In genomic region chr5:7878381-7878873, GRCh38 we compare ENCODE assay signal across 9 cellular contexts. TPM values are rescaled to one million over a fixed set of nuclear protein-coding genes. Genes with fewer than 3 reads are reported as not detected.
DNase-seq lines count a peak whose midpoint lies in the region; ATAC-seq and TF ChIP-seq lines count a peak whose summit lies in the region.
"Had no signal": no experiment of that assay in that cellular context is flagged by ENCODE, and none has a peak within 500 bp of the region (broad histone marks: within the 10 kb centered on the region; RNA-seq: fewer than 3 reads in every experiment).

No MANE protein-coding gene starts in this region.

- DNase-seq in GM04503 (ENCODE audit: low read depth) (peak; percentile 19), HL-60 (ENCODE audit: low read depth in 1 of 2, low spot score in 1 of 2) (peak; percentile 58), mesendoderm (no peak), NCI-H1417 treated with DMSO at 0.1 percent for 48 hours (lab: John Stamatoyannopoulos, UW) (no peak), GM19240 (ENCODE audit: insufficient read length, low spot score) (no peak)
- no peak for DNase-seq in effector memory CD8-positive, alpha-beta T cell

- H3K56ac ChIP-seq in mesendoderm (ENCODE audit: low read length), result no peak overlapping the region

- no peaks in the 10 kb centered on the region for H3K27me3 ChIP-seq in HL-60 (ENCODE audit: insufficient read depth, poor library complexity, severe bottlenecking)
- H3K27me3 ChIP-seq in mesendoderm (ENCODE audit: insufficient read depth, low read length, poor library complexity), result no peaks in the 10 kb centered on the region
- H3K27me3 ChIP-seq in gastroesophageal sphincter, result no peaks in the 10 kb centered on the region

- H3K4me3 Mint-ChIP-seq in effector memory CD8-positive, alpha-beta T cell, result no peak overlapping the region

- no peak overlapping the region for H3K23ac ChIP-seq in mesendoderm (ENCODE audit: low read length)

- no peak for TF ChIP-seq POLR2A in gastroesophageal sphincter (IDR thresholded peaks at IDR 0.05)

- no peak overlapping the region for H2BK15ac ChIP-seq in mesendoderm (replicated peaks; ENCODE audit: low read depth)

- no peak overlapping the region for H3K4me3 ChIP-seq in HL-60 (replicated peaks; ENCODE audit: insufficient read depth, low read length)
- H3K4me3 ChIP-seq in mesendoderm (ENCODE audit: low read length), result no peak overlapping the region
- no peak overlapping the region for H3K4me3 ChIP-seq in gastroesophageal sphincter

- no peak overlapping the region for H3K9ac ChIP-seq in mesendoderm (ENCODE audit: low read length)

- H3K79me2 ChIP-seq in mesendoderm (ENCODE audit: control insufficient read depth, insufficient read depth, low read length), result peaks cover 6% of the 10 kb centered on the region

- peaks cover 73% of the 10 kb centered on the region for H3K36me3 Mint-ChIP-seq in effector memory CD8-positive, alpha-beta T cell (ENCODE audit: insufficient read depth)

- H4K8ac ChIP-seq in mesendoderm (ENCODE audit: low read depth, low read length), result no peak overlapping the region

- H3K27ac ChIP-seq in HL-60 (replicated peaks) (0 out of 2 replicates have a peak overlapping the region, but pooled peaks have one; percentile 5), mesendoderm (ENCODE audit: low read depth, low read length) (no peak overlapping the region), gastroesophageal sphincter (no peak overlapping the region)

- peaks cover 14% of the 10 kb centered on the region for H3K79me1 ChIP-seq in mesendoderm (ENCODE audit: low read length)

- H3K27ac Mint-ChIP-seq in effector memory CD8-positive, alpha-beta T cell, result peak overlapping the region; percentile 38 to 49

- H3K4ac ChIP-seq in mesendoderm (ENCODE audit: low read depth, low read length), result no peak overlapping the region

- no peak overlapping the region for H4K5ac ChIP-seq in mesendoderm (ENCODE audit: low read length)

- H3K36me3 ChIP-seq in mesendoderm (ENCODE audit: control insufficient read depth, insufficient read depth, low read length), result peaks cover 8% of the 10 kb centered on the region
- peaks cover 11 to 90% of the 10 kb centered on the region in 2 donors for H3K36me3 ChIP-seq in gastroesophageal sphincter

- no peak for TF ChIP-seq EP300 in gastroesophageal sphincter (IDR thresholded peaks at IDR 0.05)

- H2BK5ac ChIP-seq in mesendoderm (ENCODE audit: low read length), result no peak overlapping the region

- H3K4me1 ChIP-seq in mesendoderm (ENCODE audit: control insufficient read depth, low read depth, low read length) (no peaks in the 10 kb centered on the region), gastroesophageal sphincter (no peaks in the 10 kb centered on the region)

- no peak overlapping the region for H2AK5ac ChIP-seq in mesendoderm (ENCODE audit: low read length)

- TF ChIP-seq CTCF in HL-60 (IDR thresholded peaks at IDR 0.05; ENCODE audit: insufficient read depth, low read length), result no peak
- TF ChIP-seq CTCF in gastroesophageal sphincter (IDR thresholded peaks at IDR 0.05), result no peak

- H3K27me3 Mint-ChIP-seq in effector memory CD8-positive, alpha-beta T cell, result no peaks in the 10 kb centered on the region

- H3K18ac ChIP-seq in mesendoderm (ENCODE audit: low read length), result no peak overlapping the region

- H3K4me1 Mint-ChIP-seq in effector memory CD8-positive, alpha-beta T cell (ENCODE audit: low read depth in 2 of 2), result peaks cover 27 to 57% of the 10 kb centered on the region in 2 donors

- no peak overlapping the region for H3K4me2 ChIP-seq in mesendoderm (ENCODE audit: low read length)

- no peaks in the 10 kb centered on the region for H3K9me3 ChIP-seq in gastroesophageal sphincter

- H3K9me3 Mint-ChIP-seq in effector memory CD8-positive, alpha-beta T cell, result no peaks in the 10 kb centered on the region

- peak; percentile 96 for ATAC-seq in GM21447 (IDR thresholded peaks at IDR 0.05; ENCODE audit: unreplicated experiment)
- no peak for ATAC-seq in effector memory CD8-positive, alpha-beta T cell (replicated peaks)
- ATAC-seq in gastroesophageal sphincter, result no peak

- no peak overlapping the region for H2BK120ac ChIP-seq in mesendoderm (ENCODE audit: low read depth, low read length)

RNA-seq across cellular contexts. Expression of gene MTRR, which starts 9.5 kb away (rescaled TPM):
- polyA plus RNA-seq in mesendoderm (2013, experiment 1 of 2), result 52.5 TPM
- 48.4 TPM for polyA plus RNA-seq in mesendoderm (2013, experiment 2 of 2)
- total RNA-seq in gastroesophageal sphincter, result 10 to 100 TPM; 29.3 to 44.0 (median 35.5) TPM

RNA-seq across cellular contexts. Expression of gene FASTKD3, which starts 9.6 kb away (rescaled TPM):
- polyA plus RNA-seq in mesendoderm (2013, experiment 1 of 2), result 6.2 TPM
- 6.5 TPM for polyA plus RNA-seq in mesendoderm (2013, experiment 2 of 2)
- 10 to 100 TPM in 2 of 4 donors, 1 to 10 TPM in 2; 4.6 to 14.4 (median 10.1) TPM for total RNA-seq in gastroesophageal sphincter

RNA-seq across cellular contexts. Expression of gene CFAP90, which starts 27.5 kb away (rescaled TPM):
- 0.55 TPM for polyA plus RNA-seq in mesendoderm (2013, experiment 1 of 2)
- 0.70 TPM for polyA plus RNA-seq in mesendoderm (2013, experiment 2 of 2)
- total RNA-seq in gastroesophageal sphincter, result under 1 TPM in 1 of 4 donors, not detected in 3; 0.54 TPM
- total RNA-seq: HT1080 had no signal

Comparison
In these comparisons a context has a peak if more than half of its experiments do, and no peak if none do; other contexts are left out.
1. DNase-seq: peak in GM04503 (single experiment) and HL-60 (2 of 2); none in effector memory CD8-positive, alpha-beta T cell (0 of 3), mesendoderm (single experiment), NCI-H1417 treated with DMSO at 0.1 percent for 48 hours (single experiment) and GM19240 (single experiment).